In the genomic region with DNA sequence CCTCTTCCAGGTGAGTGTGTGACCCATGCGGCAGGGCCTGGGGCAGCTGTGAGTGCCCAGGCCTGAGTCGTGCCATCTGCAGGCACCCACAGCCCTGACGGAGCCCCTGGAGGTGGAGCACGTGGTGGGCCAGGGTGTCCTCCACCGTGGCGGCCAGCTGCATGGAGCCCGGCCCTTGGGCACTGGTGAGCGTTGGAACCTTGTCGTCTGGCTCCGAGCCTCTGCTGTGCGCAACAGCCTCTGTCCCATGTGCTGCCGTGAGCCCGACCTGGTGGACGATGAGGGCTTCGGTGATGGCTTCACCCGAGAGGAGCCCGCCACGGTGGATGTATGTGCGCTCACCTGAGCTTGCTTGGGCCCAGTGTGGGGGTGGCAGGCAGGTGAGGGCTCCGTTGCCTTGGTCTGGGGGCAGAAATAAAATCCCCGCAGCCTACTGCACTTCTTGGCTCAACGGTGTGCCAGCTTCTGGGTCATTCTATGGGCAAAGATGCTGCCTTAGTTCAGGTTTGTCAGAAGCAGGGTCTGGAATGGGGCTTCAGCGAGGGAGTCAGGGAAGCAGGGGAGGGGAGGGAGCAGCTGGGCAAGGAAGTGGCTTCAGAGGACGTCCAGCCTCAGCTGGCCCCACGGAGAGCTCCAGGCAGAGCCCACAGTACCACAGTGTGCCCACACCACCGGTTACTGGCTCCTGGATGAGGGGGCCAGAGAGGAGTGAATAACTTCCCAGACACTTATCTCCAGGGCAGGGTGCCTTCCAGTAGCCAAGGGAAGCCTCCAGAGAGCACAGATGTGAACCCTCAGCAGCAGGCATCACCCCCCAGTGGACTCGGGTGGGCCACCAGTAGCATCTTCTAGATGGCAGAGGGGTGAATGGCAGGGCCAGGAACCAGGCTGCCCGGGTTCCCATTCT, we compare ENCODE assay signal across 9 cellular contexts. TPM values are rescaled to one million over a fixed set of nuclear protein-coding genes. Genes with fewer than 3 reads are reported as not detected.
A peak's percentile ranks its signal among the peaks of the same experiment; 100 is the strongest.
DNase-seq lines count a peak whose midpoint lies in the region; ATAC-seq and TF ChIP-seq lines count a peak whose summit lies in the region.
"Had no signal": no experiment of that assay in that cellular context is flagged by ENCODE, and none has a peak within 500 bp of the region (broad histone marks: within the 10 kb centered on the region; RNA-seq: fewer than 3 reads in every experiment).

No MANE protein-coding gene starts in this region.

- peak overlapping the region; percentile 27 for H2AFZ ChIP-seq in trophoblast cell (ENCODE audit: insufficient read depth, low read length, poor library complexity)

- intact Hi-C loops in esophagus squamous epithelium (cut with DNase I), result no loop called here

- H3K79me2 ChIP-seq in trophoblast cell (ENCODE audit: control insufficient read depth, insufficient read depth, low read length, poor library complexity), result peaks cover 18% of the 10 kb centered on the region

- no peak for TF ChIP-seq POLR2A in esophagus squamous epithelium (IDR thresholded peaks at IDR 0.05)

- peak overlapping the region; percentile 41 for H3K14ac ChIP-seq in trophoblast cell (ENCODE audit: low read length)

- peak overlapping the region; percentile 79 for H2AK5ac ChIP-seq in trophoblast cell (ENCODE audit: low read length)

- H3K4me1 ChIP-seq in SJSA1 (replicated peaks), result peaks cover 37% of the 10 kb centered on the region
- peaks cover 59 to 81% (median 62%) of the 10 kb centered on the region in 3 donors for H3K4me1 ChIP-seq in esophagus squamous epithelium
- peaks cover 22 to 26% of the 10 kb centered on the region in 2 experiments for H3K4me1 ChIP-seq in trophoblast cell (ENCODE audit: control insufficient read depth in 1 of 2, insufficient read depth in 2 of 2, low read length in 2 of 2)

- peaks cover 85% of the 10 kb centered on the region for H3K36me3 ChIP-seq in SJSA1
- peaks cover 0 to 48% (median 0%) of the 10 kb centered on the region in 3 donors for H3K36me3 ChIP-seq in esophagus squamous epithelium
- H3K36me3 ChIP-seq in trophoblast cell (ENCODE audit: control insufficient read depth in 1 of 2, insufficient read depth in 2 of 2, low read length in 2 of 2), result peaks cover 34 to 37% of the 10 kb centered on the region in 2 experiments

- TF ChIP-seq CTCF in esophagus squamous epithelium (IDR thresholded peaks at IDR 0.05), result no peak

- 29 to 32% methylated on average over 5 to 7 of the region's 28 CpGs for WGBS in esophagus squamous epithelium, 2 donors
- WGBS in trophoblast cell (ENCODE audit: extremely low coverage, insufficient coverage, insufficient read length), result no CpG with 5 or more reads among the region's 28 CpGs

- no peaks in the 10 kb centered on the region for H3K27me3 ChIP-seq in SJSA1 (replicated peaks)
- no peaks in the 10 kb centered on the region for H3K27me3 ChIP-seq in esophagus squamous epithelium
- H3K27me3 ChIP-seq in trophoblast cell (ENCODE audit: insufficient read depth, low read length), result no peaks in the 10 kb centered on the region

- H4K91ac ChIP-seq in trophoblast cell (ENCODE audit: low read depth, low read length), result peak overlapping the region; percentile 91

- H3K4me3 ChIP-seq in GM08714 (ENCODE audit: low read length), result peak overlapping the region; percentile 86; the same call in 1 of the 2 replicates
- peak overlapping the region; percentile 89 for H3K4me3 ChIP-seq in SJSA1
- H3K4me3 ChIP-seq in esophagus squamous epithelium, result peak overlapping the region; percentile 77 to 100 (median 90)
- H3K4me3 ChIP-seq in trophoblast cell (ENCODE audit: low read depth, low read length), result peak overlapping the region; percentile 85

- H3K79me1 ChIP-seq in trophoblast cell (ENCODE audit: low read length), result peaks cover 20% of the 10 kb centered on the region

- H4K8ac ChIP-seq in trophoblast cell (ENCODE audit: low read depth, low read length), result peak overlapping the region; percentile 97

- H2BK5ac ChIP-seq in trophoblast cell (ENCODE audit: low read depth, low read length, poor library complexity), result no peak overlapping the region

- DNase-seq in SJSA1 (ENCODE audit: low read depth in 1 of 2, low spot score in 2 of 2) (no peak), esophagus squamous epithelium (lab: John Stamatoyannopoulos, UW) (no peak), trophoblast cell (no peak), NCI-H510A (lab: John Stamatoyannopoulos, UW) (no peak), NCI-H526 (lab: John Stamatoyannopoulos, UW) (no peak)
- DNase-seq: SHP77 treated with DMSO at 0.1 percent for 48 hours had no signal

- H3K27ac ChIP-seq in SJSA1 (peak overlapping the region; percentile 69), esophagus squamous epithelium (peak overlapping the region in 3 of 4 donors; percentile 85 to 95 (median 93)), trophoblast cell (ENCODE audit: low read depth, low read length) (no peak overlapping the region)

- no peak overlapping the region for H3K23ac ChIP-seq in trophoblast cell (ENCODE audit: low read length)

- peak overlapping the region; percentile 68 for H4K12ac ChIP-seq in trophoblast cell (ENCODE audit: low read depth, low read length)

- H3K4ac ChIP-seq in trophoblast cell (ENCODE audit: low read depth, low read length), result peak overlapping the region; percentile 66

- peak overlapping the region; percentile 87 for H3K4me2 ChIP-seq in trophoblast cell (ENCODE audit: low read length)

- peak overlapping the region; percentile 9 for H3K18ac ChIP-seq in trophoblast cell (ENCODE audit: low read length)

- H2BK12ac ChIP-seq in trophoblast cell (ENCODE audit: low read length), result no peak overlapping the region

- no peak for ATAC-seq in HG03378 (IDR thresholded peaks at IDR 0.05; ENCODE audit: unreplicated experiment)
- no peak for ATAC-seq in GM21717 (IDR thresholded peaks at IDR 0.05; ENCODE audit: unreplicated experiment)

- H3K9ac ChIP-seq in trophoblast cell (ENCODE audit: low read length), result no peak overlapping the region

- H2BK120ac ChIP-seq in trophoblast cell (ENCODE audit: insufficient read depth, low read length, poor library complexity), result no peak overlapping the region

- H3K9me3 ChIP-seq in SJSA1 (replicated peaks) (no peaks in the 10 kb centered on the region), esophagus squamous epithelium (no peaks in the 10 kb centered on the region), trophoblast cell (ENCODE audit: insufficient read depth, low read depth, low read length) (peaks cover 2% of the 10 kb centered on the region)

RNA-seq across cellular contexts. Expression of gene ARL6IP4, which starts 1.2 kb away (rescaled TPM):
- total RNA-seq in SJSA1 (2014; rRNA removed; shearing (Covaris generic)), result 263 and 326 TPM in 2 replicates
- total RNA-seq in esophagus squamous epithelium, result 100 to 1,000 TPM in 3 of 4 donors, 10 to 100 TPM in 1; 84.2 to 212 (median 153) TPM
- polyA plus RNA-seq in trophoblast cell (2013), result 121 and 122 TPM in 2 replicates

RNA-seq across cellular contexts. Expression of gene OGFOD2, which starts 4.2 kb away (rescaled TPM):
- 16.3 and 23.4 TPM in 2 replicates for total RNA-seq in SJSA1 (2014; rRNA removed; shearing (Covaris generic))
- 10 to 100 TPM in 3 of 4 donors, 1 to 10 TPM in 1; 8.5 to 13.9 (median 11.3) TPM for total RNA-seq in esophagus squamous epithelium
- 5.6 and 6.0 TPM in 2 replicates for polyA plus RNA-seq in trophoblast cell (2013)

RNA-seq across cellular contexts. Expression of gene ABCB9, which starts 13.0 kb away (rescaled TPM):
- 11.0 and 11.5 TPM in 2 replicates for total RNA-seq in SJSA1 (2014; rRNA removed; shearing (Covaris generic))
- total RNA-seq in esophagus squamous epithelium, result 1 to 10 TPM; 2.9 to 5.5 (median 3.3) TPM
- polyA plus RNA-seq in trophoblast cell (2013), result 2.4 TPM in 2 replicates
